1 cellular context compared by ENCODE assay signal in the genomic region with DNA sequence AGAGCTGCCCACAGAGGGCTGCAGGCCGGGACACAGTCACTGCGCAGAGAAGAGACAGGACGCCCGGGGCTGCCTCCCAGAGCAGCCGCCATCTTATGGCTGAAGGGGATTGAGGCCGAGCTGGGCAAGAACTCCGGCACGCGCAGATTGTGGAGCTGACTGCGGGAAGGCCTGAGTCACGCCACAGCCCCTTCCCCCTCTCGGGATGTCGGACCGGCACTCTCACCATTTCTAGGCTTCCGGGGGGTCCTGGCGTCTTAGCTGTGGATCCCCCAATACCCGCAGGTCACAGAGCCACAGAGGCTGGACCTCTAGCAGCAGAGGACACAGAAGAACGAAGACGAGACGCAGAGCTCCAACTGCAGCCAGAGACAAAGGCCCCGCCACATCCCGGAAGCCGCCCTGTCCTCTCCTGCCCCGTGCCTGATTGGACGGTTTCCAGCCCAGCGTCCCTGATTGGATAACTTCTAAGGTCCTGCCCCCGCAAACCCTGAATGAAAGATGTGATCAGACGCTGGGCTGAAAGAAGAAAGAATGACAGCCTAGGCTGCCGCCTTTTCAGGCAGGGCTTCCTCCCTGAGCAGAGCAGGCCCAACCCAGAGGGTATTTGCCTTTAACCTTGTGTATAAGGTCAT.
TF ChIP-seq lines count a peak whose summit lies in the region.

Gene ZNF43, minus strand, starts transcription at position 373 of the 635 bp plus-strand sequence. Its CDS starts 144 bp downstream, at position 229.

TF ChIP-seq in H1, 55 proteins besides CTCF, POLR2A, EP300 and RAD21 (continued from another document):
- no peak for TF ChIP-seq USF2 (IDR thresholded peaks at IDR 0.05; ENCODE audit: low read length)
- TF ChIP-seq EGR1 (IDR thresholded peaks at IDR 0.05; ENCODE audit: borderline replicate concordance, low read depth, low read length), result peak; percentile 83; the same call in 1 of the 2 replicates
- TF ChIP-seq RXRA (IDR thresholded peaks at IDR 0.05; ENCODE audit: insufficient read depth, low read depth, low read length), result no peak
- TF ChIP-seq CBX8 (IDR thresholded peaks at IDR 0.05; ENCODE audit: borderline replicate concordance, low read depth, low read length), result no peak
- TF ChIP-seq CBX5 (IDR thresholded peaks at IDR 0.05; ENCODE audit: low read depth, low read length), result no peak
- TF ChIP-seq FOSL1 (IDR thresholded peaks at IDR 0.05; ENCODE audit: insufficient read depth, low read depth, low read length), result no peak
- TF ChIP-seq HDAC6 (IDR thresholded peaks at IDR 0.05; ENCODE audit: low read depth, low read length), result no peak
- TF ChIP-seq POU5F1 (IDR thresholded peaks at IDR 0.05; ENCODE audit: low read depth, low read length), result no peak
- no peak for TF ChIP-seq CHD7 (IDR thresholded peaks at IDR 0.05; ENCODE audit: insufficient replicate concordance, low read length)
- TF ChIP-seq EZH2 (IDR thresholded peaks at IDR 0.05; ENCODE audit: low read depth, low read length, severe bottlenecking), result no peak
- no peak for TF ChIP-seq ATF3 (IDR thresholded peaks at IDR 0.05; ENCODE audit: insufficient read depth, low read depth, low read length)
- TF ChIP-seq BACH1 (IDR thresholded peaks at IDR 0.05; ENCODE audit: low read length), result peak; percentile 70; the same call in 1 of the 2 replicates
- TF ChIP-seq YY1 (IDR thresholded peaks at IDR 0.05; ENCODE audit: low read depth, low read length), result peak; percentile 93
- peak; percentile 26 for TF ChIP-seq ASH2L (IDR thresholded peaks at IDR 0.05; ENCODE audit: low read length)
- 0 out of 2 replicates have a peak, but pooled peaks have one; percentile 5 for TF ChIP-seq JUND (IDR thresholded peaks at IDR 0.05; ENCODE audit: low read length)
- no peak for TF ChIP-seq KDM1A (IDR thresholded peaks at IDR 0.05; ENCODE audit: borderline replicate concordance, low read length)
- no peak for TF ChIP-seq RBBP5 (IDR thresholded peaks at IDR 0.05; ENCODE audit: borderline replicate concordance, low read depth, low read length)
- TF ChIP-seq ATF2 (IDR thresholded peaks at IDR 0.05; ENCODE audit: low read length), result no peak
- TF ChIP-seq NANOG (IDR thresholded peaks at IDR 0.05; ENCODE audit: insufficient read depth, low read depth, low read length, poor library complexity, severe bottlenecking), result no peak
- peak; percentile 97 for TF ChIP-seq POLR2AphosphoS5 (IDR thresholded peaks at IDR 0.05; ENCODE audit: low read depth, low read length)
- TF ChIP-seq BCL11A (IDR thresholded peaks at IDR 0.05; ENCODE audit: low read depth in 2 of 2, low read length in 2 of 2), result no peak
- peak; percentile 61; the same call in 1 of the 2 replicates for TF ChIP-seq MAFK (IDR thresholded peaks at IDR 0.05; ENCODE audit: low read depth, low read length)
- peak; percentile 89 for TF ChIP-seq TAF7 (optimal IDR thresholded peaks at IDR 0.05; ENCODE audit: borderline replicate concordance, low read depth, low read length)
- no peak for TF ChIP-seq CTBP2 (IDR thresholded peaks at IDR 0.05; ENCODE audit: borderline replicate concordance, insufficient read depth, insufficient read length, low read length)
- TF ChIP-seq JUN (IDR thresholded peaks at IDR 0.05; ENCODE audit: low read depth, low read length), result no peak
- TF ChIP-seq SIRT6 (IDR thresholded peaks at IDR 0.05; ENCODE audit: low read length), result no peak
- TF ChIP-seq SIX5 (IDR thresholded peaks at IDR 0.05; ENCODE audit: low read depth, low read length), result no peak
- TF ChIP-seq CREB1 (IDR thresholded peaks at IDR 0.05), result peak; percentile 19; the same call in 1 of the 2 replicates
- TF ChIP-seq TEAD4 (IDR thresholded peaks at IDR 0.05; ENCODE audit: low read depth, low read length), result no peak
- peak; percentile 93 for TF ChIP-seq SP1 (IDR thresholded peaks at IDR 0.05; ENCODE audit: low read depth, low read length)
- no peak for TF ChIP-seq KDM4A (IDR thresholded peaks at IDR 0.05; ENCODE audit: low read depth, low read length, severe bottlenecking)
- TF ChIP-seq RNF2 (IDR thresholded peaks at IDR 0.05; ENCODE audit: borderline replicate concordance, low read depth, low read length, missing control alignments, poor library complexity, severe bottlenecking), result no peak
- TF ChIP-seq MAX (IDR thresholded peaks at IDR 0.05), result peak; percentile 50
- no peak for TF ChIP-seq CEBPB (IDR thresholded peaks at IDR 0.05; ENCODE audit: low read depth, low read length)
- TF ChIP-seq GTF2F1 (IDR thresholded peaks at IDR 0.05; ENCODE audit: borderline replicate concordance, low read depth, low read length), result peak; percentile 73
- peak in 1 of 2 experiments; percentile 62; a peak in 1 of 4 replicates for TF ChIP-seq SIN3A (conservative IDR thresholded peaks at IDR 0.05 in 1 of 2, IDR thresholded peaks at IDR 0.05 in 1 of 2; ENCODE audit: low read depth in 1 of 2, low read length in 2 of 2)
- no peak for TF ChIP-seq HDAC2 (IDR thresholded peaks at IDR 0.05; ENCODE audit: borderline replicate concordance in 1 of 2, low read depth in 2 of 2, low read length in 2 of 2)
- TF ChIP-seq, protein P1, sequence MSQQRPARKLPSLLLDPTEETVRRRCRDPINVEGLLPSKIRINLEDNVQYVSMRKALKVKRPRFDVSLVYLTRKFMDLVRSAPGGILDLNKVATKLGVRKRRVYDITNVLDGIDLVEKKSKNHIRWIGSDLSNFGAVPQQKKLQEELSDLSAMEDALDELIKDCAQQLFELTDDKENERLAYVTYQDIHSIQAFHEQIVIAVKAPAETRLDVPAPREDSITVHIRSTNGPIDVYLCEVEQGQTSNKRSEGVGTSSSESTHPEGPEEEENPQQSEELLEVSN (IDR thresholded peaks at IDR 0.05), result peak; percentile 38; the same call in 1 of the 2 replicates
- no peak for TF ChIP-seq SUZ12 (IDR thresholded peaks at IDR 0.05; ENCODE audit: low read length)
- TF ChIP-seq BRCA1 (IDR thresholded peaks at IDR 0.05; ENCODE audit: low read depth, low read length), result no peak
